ENCODE assay signal across 2 cellular contexts in genomic region chr17:81528651-81529436, GRCh38.
A peak's percentile ranks its signal among the peaks of the same experiment; 100 is the strongest.
TF ChIP-seq lines count a peak whose summit lies in the region.

No MANE protein-coding gene starts in this region.

TF ChIP-seq in A549, 52 proteins besides CTCF, POLR2A, EP300 and RAD21:
- no peak for TF ChIP-seq ZSCAN20 (CRISPR knock-in tag; IDR thresholded peaks at IDR 0.05)
- no peak for TF ChIP-seq FOSL2 (IDR thresholded peaks at IDR 0.05)
- no peak for TF ChIP-seq FOSL2 (CRISPR knock-in tag; IDR thresholded peaks at IDR 0.05)
- no peak for TF ChIP-seq HOXB13 (CRISPR knock-in tag; IDR thresholded peaks at IDR 0.05; ENCODE audit: low read depth)
- TF ChIP-seq ZC3H11A (IDR thresholded peaks at IDR 0.05) = no peak
- TF ChIP-seq HOXA7 (CRISPR knock-in tag; IDR thresholded peaks at IDR 0.05) = no peak
- no peak for TF ChIP-seq USF2 (IDR thresholded peaks at IDR 0.05)
- TF ChIP-seq TFCP2L1 (CRISPR knock-in tag; IDR thresholded peaks at IDR 0.05) = no peak
- TF ChIP-seq, protein P1, sequence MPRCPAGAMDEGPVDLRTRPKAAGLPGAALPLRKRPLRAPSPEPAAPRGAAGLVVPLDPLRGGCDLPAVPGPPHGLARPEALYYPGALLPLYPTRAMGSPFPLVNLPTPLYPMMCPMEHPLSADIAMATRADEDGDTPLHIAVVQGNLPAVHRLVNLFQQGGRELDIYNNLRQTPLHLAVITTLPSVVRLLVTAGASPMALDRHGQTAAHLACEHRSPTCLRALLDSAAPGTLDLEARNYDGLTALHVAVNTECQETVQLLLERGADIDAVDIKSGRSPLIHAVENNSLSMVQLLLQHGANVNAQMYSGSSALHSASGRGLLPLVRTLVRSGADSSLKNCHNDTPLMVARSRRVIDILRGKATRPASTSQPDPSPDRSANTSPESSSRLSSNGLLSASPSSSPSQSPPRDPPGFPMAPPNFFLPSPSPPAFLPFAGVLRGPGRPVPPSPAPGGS (IDR thresholded peaks at IDR 0.05) = no peak
- TF ChIP-seq MAZ (IDR thresholded peaks at IDR 0.05; ENCODE audit: borderline replicate concordance, low read depth, low read length) = no peak
- TF ChIP-seq, protein P2, sequence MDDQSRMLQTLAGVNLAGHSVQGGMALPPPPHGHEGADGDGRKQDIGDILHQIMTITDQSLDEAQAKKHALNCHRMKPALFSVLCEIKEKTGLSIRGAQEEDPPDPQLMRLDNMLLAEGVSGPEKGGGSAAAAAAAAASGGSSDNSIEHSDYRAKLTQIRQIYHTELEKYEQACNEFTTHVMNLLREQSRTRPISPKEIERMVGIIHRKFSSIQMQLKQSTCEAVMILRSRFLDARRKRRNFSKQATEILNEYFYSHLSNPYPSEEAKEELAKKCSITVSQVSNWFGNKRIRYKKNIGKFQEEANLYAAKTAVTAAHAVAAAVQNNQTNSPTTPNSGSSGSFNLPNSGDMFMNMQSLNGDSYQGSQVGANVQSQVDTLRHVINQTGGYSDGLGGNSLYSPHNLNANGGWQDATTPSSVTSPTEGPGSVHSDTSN (IDR thresholded peaks at IDR 0.05) = no peak
- TF ChIP-seq NR3C1 (IDR thresholded peaks at IDR 0.05) = no peak
- no peak for TF ChIP-seq HEYL (CRISPR knock-in tag; IDR thresholded peaks at IDR 0.05)
- TF ChIP-seq REST (IDR thresholded peaks at IDR 0.05) = no peak
- no peak for TF ChIP-seq SMC3 (IDR thresholded peaks at IDR 0.05)
- no peak for TF ChIP-seq POLR2AphosphoS2 (conservative IDR thresholded peaks at IDR 0.05; ENCODE audit: low read length)
- TF ChIP-seq RARB (CRISPR knock-in tag; IDR thresholded peaks at IDR 0.05) = no peak
- TF ChIP-seq CBX2 (IDR thresholded peaks at IDR 0.05; ENCODE audit: borderline replicate concordance, low read depth) = no peak
- TF ChIP-seq KDM1A (IDR thresholded peaks at IDR 0.05; ENCODE audit: low read depth) = no peak
- TF ChIP-seq CHD4 (IDR thresholded peaks at IDR 0.05; ENCODE audit: borderline replicate concordance) = no peak

TF ChIP-seq in K562, 482 proteins besides CTCF, POLR2A, EP300 and RAD21:
- TF ChIP-seq FOSL1 (tag; conservative IDR thresholded peaks at IDR 0.05) (no peak), SAFB (IDR thresholded peaks at IDR 0.05; ENCODE audit: borderline replicate concordance, low read depth, low read length) (no peak), RFX7 (CRISPR knock-in tag; IDR thresholded peaks at IDR 0.05) (no peak), ZC3H4 (CRISPR knock-in tag; IDR thresholded peaks at IDR 0.05; ENCODE audit: borderline replicate concordance) (peak; percentile 14; the same call in 1 of the 2 replicates), POLR2G (IDR thresholded peaks at IDR 0.05; ENCODE audit: low read depth, low read length) (peak; percentile 73), RBM22 (IDR thresholded peaks at IDR 0.05; ENCODE audit: low read depth, low read length, poor library complexity, severe bottlenecking) (peak; percentile 16), ZBTB1 (CRISPR knock-in tag; IDR thresholded peaks at IDR 0.05; ENCODE audit: borderline replicate concordance, low read depth) (no peak)
- TF ChIP-seq, protein P3, sequence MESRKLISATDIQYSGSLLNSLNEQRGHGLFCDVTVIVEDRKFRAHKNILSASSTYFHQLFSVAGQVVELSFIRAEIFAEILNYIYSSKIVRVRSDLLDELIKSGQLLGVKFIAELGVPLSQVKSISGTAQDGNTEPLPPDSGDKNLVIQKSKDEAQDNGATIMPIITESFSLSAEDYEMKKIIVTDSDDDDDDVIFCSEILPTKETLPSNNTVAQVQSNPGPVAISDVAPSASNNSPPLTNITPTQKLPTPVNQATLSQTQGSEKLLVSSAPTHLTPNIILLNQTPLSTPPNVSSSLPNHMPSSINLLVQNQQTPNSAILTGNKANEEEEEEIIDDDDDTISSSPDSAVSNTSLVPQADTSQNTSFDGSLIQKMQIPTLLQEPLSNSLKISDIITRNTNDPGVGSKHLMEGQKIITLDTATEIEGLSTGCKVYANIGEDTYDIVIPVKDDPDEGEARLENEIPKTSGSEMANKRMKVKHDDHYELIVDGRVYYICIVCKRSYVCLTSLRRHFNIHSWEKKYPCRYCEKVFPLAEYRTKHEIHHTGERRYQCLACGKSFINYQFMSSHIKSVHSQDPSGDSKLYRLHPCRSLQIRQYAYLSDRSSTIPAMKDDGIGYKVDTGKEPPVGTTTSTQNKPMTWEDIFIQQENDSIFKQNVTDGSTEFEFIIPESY (CRISPR knock-in tag; IDR thresholded peaks at IDR 0.05) = 0 out of 2 replicates have a peak, but pooled peaks have one; percentile 34
- TF ChIP-seq, protein P4, sequence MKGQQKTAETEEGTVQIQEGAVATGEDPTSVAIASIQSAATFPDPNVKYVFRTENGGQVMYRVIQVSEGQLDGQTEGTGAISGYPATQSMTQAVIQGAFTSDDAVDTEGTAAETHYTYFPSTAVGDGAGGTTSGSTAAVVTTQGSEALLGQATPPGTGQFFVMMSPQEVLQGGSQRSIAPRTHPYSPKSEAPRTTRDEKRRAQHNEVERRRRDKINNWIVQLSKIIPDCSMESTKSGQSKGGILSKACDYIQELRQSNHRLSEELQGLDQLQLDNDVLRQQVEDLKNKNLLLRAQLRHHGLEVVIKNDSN (CRISPR knock-in tag; IDR thresholded peaks at IDR 0.05) = 0 out of 2 replicates have a peak, but pooled peaks have one; percentile 12
